In the genomic region with DNA sequence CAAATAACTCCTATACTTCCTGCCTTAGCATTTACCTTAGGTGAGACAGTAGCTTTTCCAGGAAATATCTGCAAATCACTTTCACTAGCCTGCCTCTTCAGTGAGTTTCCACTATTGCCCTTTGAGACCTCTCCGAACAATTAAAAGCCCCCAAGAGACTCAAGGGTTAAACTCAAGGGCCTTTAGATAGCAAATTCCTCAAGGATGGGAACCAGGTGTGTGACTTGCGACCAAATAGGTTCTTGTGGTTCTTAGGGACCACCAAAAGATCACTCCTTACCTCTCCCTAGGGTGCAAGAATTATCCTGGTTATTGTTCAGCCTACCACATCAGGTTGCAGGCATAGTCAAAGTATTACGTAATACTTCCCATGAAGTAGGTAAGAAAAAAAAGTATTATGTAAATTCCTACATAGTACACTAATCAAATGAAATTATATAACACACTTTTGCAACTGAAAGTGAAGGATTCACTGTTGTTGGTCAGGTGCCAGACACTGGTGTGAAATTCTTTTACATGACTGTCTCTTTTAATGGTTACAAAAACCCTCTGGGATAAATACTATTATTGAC, we compare ENCODE assay signal across 12 cellular contexts. TPM values are rescaled to one million over a fixed set of nuclear protein-coding genes. Genes with fewer than 3 reads are reported as not detected.
A peak's percentile ranks its signal among the peaks of the same experiment; 100 is the strongest.
DNase-seq lines count a peak whose midpoint lies in the region; ATAC-seq, FAIRE-seq and TF ChIP-seq lines count a peak whose summit lies in the region.
"Had no signal": no experiment of that assay in that cellular context is flagged by ENCODE, and none has a peak within 500 bp of the region (broad histone marks: within the 10 kb centered on the region; RNA-seq: fewer than 3 reads in every experiment).

No MANE protein-coding gene starts in this region.

- H3K9me3 ChIP-seq in A549 = peaks cover 4% of the 10 kb centered on the region; the same call in 2 of the 3 replicates
- no peaks in the 10 kb centered on the region for H3K9me3 ChIP-seq in right lobe of liver
- H3K9me3 ChIP-seq in testis = no peaks in the 10 kb centered on the region
- H3K9me3 ChIP-seq: spleen had no signal

- CTCF ChIA-PET in A549 (lab: Yijun Ruan, JAX) = interaction anchor here (1.1 to 1.7 kb wide), 5 partner anchors 8 to 66 kb away, joined by 3 to 5 read pairs (median 4); no protein-coding TSS in a partner anchor

- H3K4me2 ChIP-seq in A549 = peak overlapping the region; percentile 82

- no peak for FAIRE-seq in A549 (lab: Jason Lieb, UNC)

- H3K4me3 ChIP-seq in A549 (peak overlapping the region; percentile 67; the same call in 2 of the 3 replicates), right lobe of liver (no peak overlapping the region), testis (no peak overlapping the region)

- H3K4me1 ChIP-seq in A549 = peaks cover 23% of the 10 kb centered on the region
- H3K4me1 ChIP-seq in right lobe of liver = peaks cover 0 to 46% (median 10%) of the 10 kb centered on the region in 4 donors
- peaks cover 27% of the 10 kb centered on the region for H3K4me1 ChIP-seq in testis

- TF ChIP-seq CTCF in A549 (IDR thresholded peaks at IDR 0.05) = no peak
- TF ChIP-seq CTCF in right lobe of liver (IDR thresholded peaks at IDR 0.05) = no peak
- no peak for TF ChIP-seq CTCF in testis (IDR thresholded peaks at IDR 0.05)

- TF ChIP-seq EP300 in A549 (IDR thresholded peaks at IDR 0.05) = no peak
- peak; percentile 15; the same call in 1 of the 2 replicates for TF ChIP-seq EP300 in Ishikawa (IDR thresholded peaks at IDR 0.05; ENCODE audit: borderline replicate concordance)

- POLR2A ChIA-PET in A549 (lab: Yijun Ruan, JAX) = interaction anchor here (1.2 to 4.0 kb wide), 3 partner anchors 12 to 59 kb away, joined by 3 to 28 read pairs (median 5); no protein-coding TSS in a partner anchor

- 39% methylated on average over 3 of the region's 3 CpGs for WGBS in A549 (ENCODE audit: missing lambda C conversion rate)
- WGBS in right lobe of liver (ENCODE audit: insufficient coverage, low coverage, low lambda C conversion rate, missing lambda C conversion rate) = 44% methylated on average over 3 of the region's 3 CpGs
- 70 to 74% methylated on average over 3 of the region's 3 CpGs for WGBS in testis, 2 donors

- H3K36me3 ChIP-seq in right lobe of liver (no peaks in the 10 kb centered on the region), testis (ENCODE audit: low read depth, missing control alignments) (no peaks in the 10 kb centered on the region)
- H3K36me3 ChIP-seq: BLaER1, spleen had no signal

- TF ChIP-seq POLR2A in A549 (IDR thresholded peaks at IDR 0.05; ENCODE audit: low read length) = no peak
- TF ChIP-seq POLR2A in right lobe of liver (IDR thresholded peaks at IDR 0.05) = no peak
- no peak for TF ChIP-seq POLR2A in testis (IDR thresholded peaks at IDR 0.05)

- H3K27me3 ChIP-seq in right lobe of liver = no peaks in the 10 kb centered on the region
- H3K27me3 ChIP-seq in testis = no peaks in the 10 kb centered on the region
- H3K27me3 ChIP-seq: BLaER1, spleen had no signal

- peak overlapping the region; percentile 96 to 100 for H3K27ac ChIP-seq in A549
- peak overlapping the region in 2 of 3 donors; percentile 11 to 96 for H3K27ac ChIP-seq in right lobe of liver
- H3K27ac ChIP-seq in testis = peak overlapping the region in 1 of 2 donors; percentile 67
- H3K27ac ChIP-seq: BLaER1 had no signal

- DNase-seq in A549 (ENCODE audit: low read depth in 1 of 2, low spot score in 1 of 2) (peak in 1 of 2 experiments; percentile 37), amniotic epithelial cell (ENCODE audit: low read depth) (peak; percentile 60), right lobe of liver (no peak), germinal center (ENCODE audit: low spot score) (no peak), HCEC 1CT (no peak), testis (no peak)
- DNase-seq: activated T-cell treated with anti-CD3 and anti-CD28 coated beads, Interleukin-2, amount 50 U/mL, for 1 hour; NCI-H2227 treated with DMSO at 0.1 percent for 48 hours; spleen had no signal

- ATAC-seq in A549 = 0 out of 6 replicates have a peak, but pooled peaks of 1 of the 2 experiments have one; percentile 2
- peak in 2 of 4 donors; percentile 8 to 18 for ATAC-seq in right lobe of liver
- no peak for ATAC-seq in HG03196 (IDR thresholded peaks at IDR 0.05; ENCODE audit: unreplicated experiment)

- TF ChIP-seq RAD21 in A549 (conservative IDR thresholded peaks at IDR 0.05 in 1 of 2, IDR thresholded peaks at IDR 0.05 in 1 of 2) (no peak), Ishikawa (IDR thresholded peaks at IDR 0.05; ENCODE audit: low read depth) (no peak)

- intact Hi-C loops in right lobe of liver (cut with DNase I) (loop anchor here in 1 of 2 donors (10.0 kb wide), 1 partner anchor 57 kb away; no protein-coding TSS in a partner anchor), testis (cut with DNase I; ENCODE audit: low total_unique reads) (no loop called here)

TF ChIP-seq in A549, 52 proteins besides CTCF, POLR2A, EP300 and RAD21:
- no peak for TF ChIP-seq BHLHE40 (IDR thresholded peaks at IDR 0.05; ENCODE audit: low read depth, low read length)
- peak in 1 of 2 experiments; percentile 84; a peak in 2 of 4 replicates for TF ChIP-seq CEBPB (IDR thresholded peaks at IDR 0.05)
- TF ChIP-seq, protein P1, sequence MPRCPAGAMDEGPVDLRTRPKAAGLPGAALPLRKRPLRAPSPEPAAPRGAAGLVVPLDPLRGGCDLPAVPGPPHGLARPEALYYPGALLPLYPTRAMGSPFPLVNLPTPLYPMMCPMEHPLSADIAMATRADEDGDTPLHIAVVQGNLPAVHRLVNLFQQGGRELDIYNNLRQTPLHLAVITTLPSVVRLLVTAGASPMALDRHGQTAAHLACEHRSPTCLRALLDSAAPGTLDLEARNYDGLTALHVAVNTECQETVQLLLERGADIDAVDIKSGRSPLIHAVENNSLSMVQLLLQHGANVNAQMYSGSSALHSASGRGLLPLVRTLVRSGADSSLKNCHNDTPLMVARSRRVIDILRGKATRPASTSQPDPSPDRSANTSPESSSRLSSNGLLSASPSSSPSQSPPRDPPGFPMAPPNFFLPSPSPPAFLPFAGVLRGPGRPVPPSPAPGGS (IDR thresholded peaks at IDR 0.05) = no peak

TF ChIP-seq in Ishikawa, 13 proteins besides CTCF, POLR2A, EP300 and RAD21:
- peak; percentile 39; the same call in 1 of the 2 replicates for TF ChIP-seq NFIC (IDR thresholded peaks at IDR 0.05)
- peak; percentile 95 for TF ChIP-seq CEBPB (IDR thresholded peaks at IDR 0.05)
- TF ChIP-seq, protein P2, sequence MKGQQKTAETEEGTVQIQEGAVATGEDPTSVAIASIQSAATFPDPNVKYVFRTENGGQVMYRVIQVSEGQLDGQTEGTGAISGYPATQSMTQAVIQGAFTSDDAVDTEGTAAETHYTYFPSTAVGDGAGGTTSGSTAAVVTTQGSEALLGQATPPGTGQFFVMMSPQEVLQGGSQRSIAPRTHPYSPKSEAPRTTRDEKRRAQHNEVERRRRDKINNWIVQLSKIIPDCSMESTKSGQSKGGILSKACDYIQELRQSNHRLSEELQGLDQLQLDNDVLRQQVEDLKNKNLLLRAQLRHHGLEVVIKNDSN (IDR thresholded peaks at IDR 0.05) = no peak
- TF ChIP-seq ZBTB7A (IDR thresholded peaks at IDR 0.05; ENCODE audit: low read depth) = 0 out of 2 replicates have a peak, but pooled peaks have one; percentile 32
- TF ChIP-seq TAF1 (IDR thresholded peaks at IDR 0.05; ENCODE audit: low read depth) = no peak
- TF ChIP-seq CREB1 (IDR thresholded peaks at IDR 0.05; ENCODE audit: low read depth) = 0 out of 2 replicates have a peak, but pooled peaks have one; percentile 27
- 0 out of 2 replicates have a peak, but pooled peaks have one; percentile 38 for TF ChIP-seq TEAD4 (IDR thresholded peaks at IDR 0.05)

RNA-seq across cellular contexts. Expression of a gene that starts 1.4 kb away (rescaled TPM):
- 171 and 183 TPM in 2 replicates for polyA plus RNA-seq in A549 (2011; rRNA removed)
- 34.4 and 47.4 TPM in 2 replicates for polyA plus RNA-seq in A549 (2012; cell fraction: cytosol; rRNA removed)
- polyA plus RNA-seq in A549 (2012; cell fraction: nucleus; rRNA removed) = 18.4 and 25.5 TPM in 2 replicates
- 127 to 158 TPM (median 149 TPM) in 3 replicates for polyA plus RNA-seq in A549 (2017; fragmentation: RNase III; extraction: RNeasy Plus Mini Kit Qiagen cat#74134 plus additional on column Dnase treatment)
- polyA minus RNA-seq in A549 (2011; rRNA and poly(A)+ RNA removed) = 70.7 and 74.9 TPM in 2 replicates
- 10 to 100 TPM; 47.1 to 87.8 (median 81.8) TPM for total RNA-seq in right lobe of liver
- 100 to 1,000 TPM; 144 to 170 TPM for total RNA-seq in testis
- polyA plus RNA-seq in testis (ENCODE audit: insufficient read depth, low read depth, low replicate concordance) = 39.8 TPM
